Comparison of ENCODE assay signal across 1 cellular context in the genomic region with DNA sequence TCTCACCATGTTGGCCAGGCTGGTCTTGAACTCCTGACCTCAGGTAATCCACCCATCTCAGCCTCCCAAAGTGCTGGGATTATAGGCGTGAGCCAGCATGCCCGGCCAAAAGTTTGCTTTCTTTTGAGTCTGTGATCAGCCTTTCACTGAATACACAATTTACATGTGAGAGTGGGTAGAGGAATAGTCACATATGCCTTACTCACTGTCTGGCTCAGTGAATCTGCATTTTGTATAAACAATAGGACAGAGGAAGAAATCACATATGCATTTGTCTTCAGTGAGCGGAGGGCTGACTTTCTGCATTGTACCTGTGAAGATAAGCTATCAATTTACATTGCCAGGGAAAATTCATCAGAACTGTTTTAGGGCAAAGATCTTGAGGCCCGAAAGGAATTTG.
TF ChIP-seq lines count a peak whose summit lies in the region.

No MANE protein-coding gene starts in this region.

TF ChIP-seq in IMR-90, 13 proteins besides CTCF, POLR2A, EP300 and RAD21:
- TF ChIP-seq USF2 (IDR thresholded peaks at IDR 0.05; ENCODE audit: low read depth, low read length) (no peak), NFE2L2 (IDR thresholded peaks at IDR 0.05; ENCODE audit: low read depth, low read length) (peak; percentile 51; the same call in 1 of the 2 replicates)
